8 cellular contexts compared by ENCODE assay signal in genomic region chr17:57868007-57868774, GRCh38. TPM values are rescaled to one million over a fixed set of nuclear protein-coding genes. Genes with fewer than 3 reads are reported as not detected.
DNase-seq lines count a peak whose midpoint lies in the region; ATAC-seq and TF ChIP-seq lines count a peak whose summit lies in the region.

No MANE protein-coding gene starts in this region.

- CTCF ChIA-PET in MCF 10A (lab: Yijun Ruan, JAX) = interaction anchor here (0.6 to 6.4 kb wide), 12 partner anchors 9 to 132 kb away, joined by 3 to 75 read pairs (median 4); no protein-coding TSS in a partner anchor

- peak; percentile 79 for ATAC-seq in HG02981 (IDR thresholded peaks at IDR 0.05; ENCODE audit: unreplicated experiment)

- peak overlapping the region; percentile 41 for H3K4me3 Mint-ChIP-seq in MCF 10A (ENCODE audit: unreplicated experiment)

- DNase-seq in AG08396 (ENCODE audit: low spot score) (peak; percentile 88), GM13977 (ENCODE audit: low spot score) (peak; percentile 86), NOMO-1 treated with DMSO at 0.1 percent for 48 hours (lab: John Stamatoyannopoulos, UW; ENCODE audit: unreplicated experiment) (peak; percentile 97), MCF 10A (ENCODE audit: unreplicated experiment) (peak; percentile 93)
- DNase-seq in activated CD4-positive, CD25-positive, alpha-beta regulatory T cell treated with anti-CD3 and anti-CD28 coated beads, Interleukin-2, amount 50 U/mL, for 72 hours = no peak

- H3K9me3 Mint-ChIP-seq in MCF 10A (ENCODE audit: unreplicated experiment) = no peaks in the 10 kb centered on the region

- intact Hi-C loops in MCF 10A (cut with micrococcal nuclease) = loop anchor here (2.0 to 5.0 kb wide), 2 partner anchors 34 to 121 kb away; partner anchors contain the start of gene VEZF1

- H3K27me3 Mint-ChIP-seq in MCF 10A (ENCODE audit: insufficient read depth, unreplicated experiment) = no peaks in the 10 kb centered on the region

- H3K36me3 Mint-ChIP-seq in MCF 10A (ENCODE audit: insufficient read depth, unreplicated experiment) = peaks cover 19% of the 10 kb centered on the region

- H3K27me3 ChIP-seq in layer of hippocampus (ENCODE audit: control insufficient read depth, insufficient read depth, low read length) (no peaks in the 10 kb centered on the region), subcutaneous abdominal adipose tissue (ENCODE audit: control insufficient read depth in 5 of 5, insufficient read depth in 4 of 5, low read length in 5 of 5) (no peaks in the 10 kb centered on the region)

- TSS peak; percentile 74 for BruUV-seq in MCF 10A (replicated peaks; lab: Mats Ljungman, UMichigan)

- peak overlapping the region; percentile 43 to 81 (median 65) for H3K9ac ChIP-seq in subcutaneous abdominal adipose tissue (ENCODE audit: low read length in 5 of 5)

- H3K9me3 ChIP-seq in subcutaneous abdominal adipose tissue (ENCODE audit: control insufficient read depth in 5 of 5, low read length in 5 of 5) = no peaks in the 10 kb centered on the region

- H3K4me1 ChIP-seq in subcutaneous abdominal adipose tissue (ENCODE audit: control insufficient read depth in 5 of 5, insufficient read depth in 5 of 5, low read length in 5 of 5) = peaks cover 19 to 61% (median 49%) of the 10 kb centered on the region in 5 donors

- POLR2A ChIA-PET in MCF 10A (lab: Yijun Ruan, JAX) = interaction anchor here (0.6 to 5.7 kb wide), 21 partner anchors 10 to 849 kb away, joined by 3 to 53 read pairs (median 5); partner anchors contain the start of genes CUEDC1, MKS1, MRPS23 and SRSF1

- in situ Hi-C loops in GM13977 (cut with MboI; ENCODE audit: low pct_unique_long_range_greater_than_20kb, low sequenced_read_pairs, unreplicated experiment) = no loop called here

- H3K27ac ChIP-seq in layer of hippocampus (ENCODE audit: low read depth, low read length) = peak overlapping the region; percentile 74
- H3K27ac ChIP-seq in subcutaneous abdominal adipose tissue (ENCODE audit: low read depth, low read length) = peak overlapping the region; percentile 91

- peak; percentile 42 for TF ChIP-seq CTCF in GM13977 (IDR thresholded peaks at IDR 0.05; ENCODE audit: extremely low read depth, insufficient read depth, missing control alignments)
- peak; percentile 65 for TF ChIP-seq CTCF in MCF 10A (IDR thresholded peaks at IDR 0.05; ENCODE audit: unreplicated experiment)

- H3K27ac Mint-ChIP-seq in MCF 10A (ENCODE audit: low read depth, unreplicated experiment) = peak overlapping the region; percentile 93

- H3K36me3 ChIP-seq in subcutaneous abdominal adipose tissue (ENCODE audit: control insufficient read depth in 5 of 5, insufficient read depth in 5 of 5, low read length in 5 of 5) = peaks cover 0 to 49% (median 27%) of the 10 kb centered on the region in 5 donors

- peak overlapping the region in 1 of 5 donors; percentile 30 for H3K4me3 ChIP-seq in subcutaneous abdominal adipose tissue (ENCODE audit: low read depth in 1 of 5, low read length in 5 of 5)

- H3K4me1 Mint-ChIP-seq in MCF 10A (ENCODE audit: insufficient read depth, unreplicated experiment) = peaks cover 33% of the 10 kb centered on the region

RNA-seq across cellular contexts. Expression of gene MRPS23, which starts 18.3 kb away (rescaled TPM):
- 54.1 and 59.3 TPM in 2 replicates for total RNA-seq in MCF 10A (2022)
